30 cellular contexts compared by ENCODE assay signal in the genomic region with DNA sequence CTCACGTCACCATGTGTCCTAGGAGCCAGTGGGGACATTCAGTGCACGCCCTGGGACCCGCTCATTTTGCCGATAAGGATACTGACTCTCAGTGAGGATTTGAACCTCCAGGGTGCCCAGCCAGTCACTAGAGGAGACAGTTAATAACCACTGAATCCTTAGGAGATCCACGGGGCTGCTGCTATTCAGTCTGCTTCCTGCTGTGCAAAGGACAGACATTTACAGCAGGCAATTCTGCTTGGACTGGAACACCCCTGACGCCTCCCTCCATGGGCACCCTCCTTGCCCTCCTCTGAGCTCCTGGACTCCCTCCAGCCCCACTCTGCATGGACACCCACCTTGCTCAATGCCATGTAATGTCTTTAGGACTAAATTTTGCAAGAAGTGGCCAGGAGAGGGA.
"Had no signal": no experiment of that assay in that cellular context is flagged by ENCODE, and none has a peak within 500 bp of the region (broad histone marks: within the 10 kb centered on the region; RNA-seq: fewer than 3 reads in every experiment).

No MANE protein-coding gene starts in this region.

- H3K4me3 ChIP-seq: ascending aorta, body of pancreas, MG63, SK-N-MC had no signal

- DNase-seq: activated B cell treated with CpG ODN at 0.5 μM for 24 hours; activated CD4-positive, alpha-beta memory T cell treated with anti-CD3 and anti-CD28 coated beads for 36 hours; activated CD4-positive, alpha-beta T cell treated with anti-CD3 and anti-CD28 coated beads, Interleukin-2, amount 10 ng/mL, durations not matched to agents 7 days and 5 days; activated effector memory CD4-positive, alpha-beta T cell treated with Interleukin-2 at 50 U/mL for 16 hours; activated naive CD4-positive, alpha-beta T cell treated with Interleukin-2 at 50 U/mL for 16 hours; activated naive CD8-positive, alpha-beta T cell treated with anti-CD3 and anti-CD28 coated beads, Interleukin-2, amount 50 U/mL, for 24 hours; activated T-cell treated with anti-CD3 and anti-CD28 coated beads, Interleukin-2, amount 50 U/mL, for 24 hours; amniotic stem cell; body of pancreas; MG63; MV-4-11; NCI-H1092 treated with DMSO at 0.1 percent for 48 hours; NCI-H1417 treated with DMSO at 0.1 percent for 48 hours; NCI-H1694; NCI-H2081; NCI-H510A treated with DMSO at 0.1 percent for 48 hours; NCI-H69; NK-92 treated with Interleukin-12 subunit alpha and Interleukin-12 subunit beta, amount 100 ng/mL, for 24 hours; OCI-M1; RPMI8226; T-cell; T-helper 2 cell; T1000 had no signal

- H3K9me3 ChIP-seq: ascending aorta, body of pancreas, MG63 had no signal

- ATAC-seq: activated naive CD4-positive, alpha-beta T cell treated with anti-CD3 and anti-CD28 coated beads, Interleukin-2, amount 50 U/mL, for 72 hours; activated naive CD8-positive, alpha-beta T cell treated with anti-CD3 and anti-CD28 coated beads, Interleukin-2, amount 50 U/mL, for 24 hours; body of pancreas; Panc1; Right ventricle myocardium inferior; T-cell had no signal

- H3K27me3 ChIP-seq: ascending aorta, body of pancreas, MG63 had no signal

- H3K27ac ChIP-seq: ascending aorta, body of pancreas, SK-N-MC had no signal

- FAIRE-seq: bronchial epithelial cell, TTC549 had no signal

- H3K4me1 ChIP-seq: ascending aorta, body of pancreas had no signal

- H3K36me3 ChIP-seq: ascending aorta, MG63 had no signal
